In genomic region chr9:124354364-124355031, GRCh38 we compare ENCODE assay signal across 18 cellular contexts.
DNase-seq lines count a peak whose midpoint lies in the region; ATAC-seq, FAIRE-seq and TF ChIP-seq lines count a peak whose summit lies in the region.
"Had no signal": no experiment of that assay in that cellular context is flagged by ENCODE, and none has a peak within 500 bp of the region (broad histone marks: within the 10 kb centered on the region; RNA-seq: fewer than 3 reads in every experiment).

No MANE protein-coding gene starts in this region.

- H3K4me3 ChIP-seq in GM12865 (ENCODE audit: low read depth, low read length), result no peak overlapping the region
- H3K4me3 ChIP-seq in endothelial cell of umbilical vein (replicated peaks in 1 of 3; ENCODE audit: insufficient read depth in 1 of 3, low read depth in 1 of 3, low read length in 3 of 3), result no peak overlapping the region

- H3K27ac Mint-ChIP-seq in IgD-negative memory B cell (peak overlapping the region; percentile 59 to 93 (median 81)), osteocyte (ENCODE audit: unreplicated experiment) (peak overlapping the region; percentile 78)

- H3K27me3 Mint-ChIP-seq in IgD-negative memory B cell (peaks cover 1% of the 10 kb centered on the region), osteocyte (ENCODE audit: unreplicated experiment) (no peaks in the 10 kb centered on the region)
- H3K27me3 Mint-ChIP-seq: central memory CD8-positive, alpha-beta T cell had no signal

- intact Hi-C loops in endothelial cell of umbilical vein (cut with micrococcal nuclease), result no loop called here

- POLR2A ChIA-PET in endothelial cell of umbilical vein (lab: Charles Lee), result no interaction called here

- H3K27me3 ChIP-seq in endothelial cell of umbilical vein (ENCODE audit: control insufficient read depth in 2 of 2, insufficient read depth in 2 of 2, low read length in 2 of 2), result no peaks in the 10 kb centered on the region

- H3K79me2 ChIP-seq in endothelial cell of umbilical vein (ENCODE audit: control insufficient read depth, insufficient read depth, low read length), result peaks cover 48% of the 10 kb centered on the region
- H3K79me2 ChIP-seq: parathyroid adenoma had no signal

- DNase-seq in GM12865 (ENCODE audit: low read depth), result peak; percentile 9
- no peak for DNase-seq in endothelial cell of umbilical vein (ENCODE audit: low read depth, low spot score)
- no peak for DNase-seq in osteocyte (ENCODE audit: extremely low spot score, unreplicated experiment)
- no peak for DNase-seq in NCI-H2227 (lab: John Stamatoyannopoulos, UW; ENCODE audit: unreplicated experiment)
- no peak for DNase-seq in DMS114 treated with DMSO at 0.1 percent for 48 hours (lab: John Stamatoyannopoulos, UW; ENCODE audit: unreplicated experiment)
- no peak for DNase-seq in NCI-H1694 treated with DMSO at 0.1 percent for 48 hours (lab: John Stamatoyannopoulos, UW)
- DNase-seq: C1 segment of cervical spinal cord, DND-41, midbrain, NCI-H1417 treated with DMSO at 0.1 percent for 48 hours, NCI-H510A treated with DMSO at 0.1 percent for 48 hours, OCI-M1 had no signal

- H3K36me3 ChIP-seq in endothelial cell of umbilical vein (ENCODE audit: control insufficient read depth in 2 of 2, extremely low read depth in 1 of 2, insufficient read depth in 2 of 2, low read length in 2 of 2), result peaks cover 7 to 37% of the 10 kb centered on the region in 2 experiments

- no peaks in the 10 kb centered on the region for H3K9me1 ChIP-seq in endothelial cell of umbilical vein (replicated peaks; ENCODE audit: control insufficient read depth, extremely low read depth, insufficient read depth, low read length)

- H3K4me3 Mint-ChIP-seq in IgD-negative memory B cell (peak overlapping the region in 1 of 4 donors; percentile 47), osteocyte (ENCODE audit: unreplicated experiment) (no peak overlapping the region)
- H3K4me3 Mint-ChIP-seq: central memory CD8-positive, alpha-beta T cell had no signal

- H3K9me3 ChIP-seq in endothelial cell of umbilical vein (replicated peaks; ENCODE audit: control insufficient read depth, insufficient read depth, low read length), result no peaks in the 10 kb centered on the region

- dilution Hi-C loops in endothelial cell of umbilical vein (cut with MboI; ENCODE audit: extremely low pct_ligation_motif_present, low sequenced_read_pairs), result no loop called here

- H2AFZ ChIP-seq in endothelial cell of umbilical vein (ENCODE audit: low read depth, low read length), result no peak overlapping the region
- H2AFZ ChIP-seq: parathyroid adenoma had no signal

- peaks cover 2% of the 10 kb centered on the region for H4K20me1 ChIP-seq in endothelial cell of umbilical vein (replicated peaks; ENCODE audit: control insufficient read depth, extremely low read depth, insufficient read depth, low read length)

- peaks cover 4% of the 10 kb centered on the region for H3K36me3 Mint-ChIP-seq in IgD-negative memory B cell
- H3K36me3 Mint-ChIP-seq in osteocyte (ENCODE audit: unreplicated experiment), result peaks cover 40% of the 10 kb centered on the region
- H3K36me3 Mint-ChIP-seq: activated naive CD4-positive, alpha-beta T cell treated with anti-CD3 and anti-CD28 coated beads, Interleukin-2, amount 50 U/mL, for 72 hours had no signal

- H3K4me1 Mint-ChIP-seq in IgD-negative memory B cell (peaks cover 4 to 6% (median 4%) of the 10 kb centered on the region in 3 donors), osteocyte (ENCODE audit: unreplicated experiment) (peaks cover 3% of the 10 kb centered on the region)

- H3K9me3 Mint-ChIP-seq in IgD-negative memory B cell, result no peaks in the 10 kb centered on the region
- no peaks in the 10 kb centered on the region for H3K9me3 Mint-ChIP-seq in osteocyte (ENCODE audit: unreplicated experiment)
- H3K9me3 Mint-ChIP-seq: activated naive CD4-positive, alpha-beta T cell treated with anti-CD3 and anti-CD28 coated beads, Interleukin-2, amount 50 U/mL, for 72 hours; central memory CD8-positive, alpha-beta T cell had no signal

- TF ChIP-seq CTCF in GM12865 (IDR thresholded peaks at IDR 0.05; ENCODE audit: insufficient read depth, low read depth, low read length, missing control alignments), result no peak
- TF ChIP-seq CTCF in endothelial cell of umbilical vein (IDR thresholded peaks at IDR 0.05; ENCODE audit: extremely low read depth in 1 of 2, insufficient read depth in 1 of 2, low read depth in 1 of 2, low read length in 2 of 2), result no peak
- TF ChIP-seq CTCF in osteocyte (IDR thresholded peaks at IDR 0.05), result no peak

- no TSS peak for BruUV-seq in endothelial cell of umbilical vein (replicated peaks; lab: Mats Ljungman, UMichigan)

- H3K9ac ChIP-seq in endothelial cell of umbilical vein (replicated peaks; ENCODE audit: extremely low read depth, insufficient read depth, low read length), result no peak overlapping the region
- H3K9ac ChIP-seq: parathyroid adenoma had no signal

- ATAC-seq in GM21619 (IDR thresholded peaks at IDR 0.05; ENCODE audit: unreplicated experiment), result no peak
- ATAC-seq: activated naive CD4-positive, alpha-beta T cell treated with anti-CD3 and anti-CD28 coated beads, Interleukin-2, amount 50 U/mL, for 72 hours; SK-N-SH treated with all-trans-retinoic acid at 6 μM for 48 hours had no signal

- CTCF ChIA-PET in endothelial cell of umbilical vein (lab: Charles Lee), result no interaction called here

- H3K4me1 ChIP-seq in endothelial cell of umbilical vein (ENCODE audit: control insufficient read depth, extremely low read depth, insufficient read depth, low read length), result no peaks in the 10 kb centered on the region
- H3K4me1 ChIP-seq: parathyroid adenoma had no signal

- no peak overlapping the region for H3K4me2 ChIP-seq in endothelial cell of umbilical vein (ENCODE audit: insufficient read depth, low read length)

- TF ChIP-seq POLR2A in endothelial cell of umbilical vein (IDR thresholded peaks at IDR 0.05; ENCODE audit: low read depth, low read length), result peak; percentile 19

- no peak overlapping the region for H3K27ac ChIP-seq in endothelial cell of umbilical vein (ENCODE audit: insufficient read depth, low read depth, low read length)
- H3K27ac ChIP-seq: parathyroid adenoma had no signal

- no peak for FAIRE-seq in endothelial cell of umbilical vein (lab: Jason Lieb, UNC)

TF ChIP-seq in endothelial cell of umbilical vein, 7 proteins besides CTCF, POLR2A, EP300 and RAD21:
- TF ChIP-seq FOS (IDR thresholded peaks at IDR 0.05; ENCODE audit: borderline replicate concordance, insufficient read depth, low read length) (no peak), EZH2 (IDR thresholded peaks at IDR 0.05; ENCODE audit: borderline replicate concordance, low read depth, low read length, severe bottlenecking) (no peak), MAX (IDR thresholded peaks at IDR 0.05; ENCODE audit: insufficient read depth, insufficient read length) (no peak), POLR2AphosphoS5 (IDR thresholded peaks at IDR 0.05; ENCODE audit: insufficient read depth, low read depth, low read length) (no peak), GATA2 (IDR thresholded peaks at IDR 0.05; ENCODE audit: insufficient read depth, insufficient read length, low read depth, low read length) (no peak), JUN (IDR thresholded peaks at IDR 0.05; ENCODE audit: borderline replicate concordance, insufficient read depth, insufficient read length, low read depth) (no peak), MYC (IDR thresholded peaks at IDR 0.05; ENCODE audit: low read depth, low read length) (no peak)
TF ChIP-seq in endothelial cell of umbilical vein: peak in this region for 0.
